Comparison of ENCODE assay signal across 8 cellular contexts in genomic region chr19:47112664-47113445, GRCh38. TPM values are rescaled to one million over a fixed set of nuclear protein-coding genes. Genes with fewer than 3 reads are reported as not detected.
DNase-seq lines count a peak whose midpoint lies in the region; ATAC-seq and TF ChIP-seq lines count a peak whose summit lies in the region.

No MANE protein-coding gene starts in this region.

- peaks cover 43% of the 10 kb centered on the region for H3F3A ChIP-seq in PC-9 (ENCODE audit: insufficient read depth, low read depth)

- H3K9me3 ChIP-seq in PC-9 (ENCODE audit: insufficient read depth, low read depth), result no peaks in the 10 kb centered on the region
- no peaks in the 10 kb centered on the region for H3K9me3 ChIP-seq in mucosa of rectum (ENCODE audit: control insufficient read depth in 2 of 2, low read length in 2 of 2)

- BruUV-seq in PC-9 (replicated peaks; lab: Mats Ljungman, UMichigan), result no TSS peak

- no peaks in the 10 kb centered on the region for H3K9me3 Mint-ChIP-seq in activated T-cell treated with anti-CD3 and anti-CD28 coated beads, Interleukin-2, amount 50 U/mL, for 4 hours

- H3K27ac ChIP-seq in PC-9 (peak overlapping the region; percentile 98), mucosa of rectum (ENCODE audit: low read depth in 2 of 2, low read length in 2 of 2) (peak overlapping the region; percentile 100)

- H3K36me3 ChIP-seq in PC-9 (ENCODE audit: low read depth) (peaks cover 15% of the 10 kb centered on the region), mucosa of rectum (ENCODE audit: control insufficient read depth in 2 of 2, insufficient read depth in 2 of 2, low read length in 2 of 2) (no peaks in the 10 kb centered on the region)

- in situ Hi-C loops in KBM-7 (cut with MboI; ENCODE audit: low pct_unique_long_range_greater_than_20kb, low sequenced_read_pairs), result no loop called here

- CTCF ChIA-PET in PC-9 (lab: Charles Lee), result interaction anchor here (1.3 to 1.4 kb wide), 3 partner anchors 18 to 131 kb away, joined by 3 to 7 read pairs (median 3); partner anchors contain the start of gene SAE1

- H3K9ac ChIP-seq in mucosa of rectum (ENCODE audit: low read depth in 1 of 2, low read length in 2 of 2), result peak overlapping the region; percentile 98 to 100

- DNase-seq in DMS53 treated with DMSO at 0.1 percent for 48 hours (lab: John Stamatoyannopoulos, UW; ENCODE audit: unreplicated experiment) (peak; percentile 97), KBM-7 (peak; percentile 100), PC-9 (peak; percentile 98 to 100), erythroblast (lab: John Stamatoyannopoulos, UW) (peak; percentile 99 to 100)
- peak; percentile 98 for DNase-seq in activated T-cell treated with anti-CD3 and anti-CD28 coated beads, Interleukin-2, amount 50 U/mL, for 4 hours
- peak; percentile 93 to 99 for DNase-seq in stimulated activated CD8-positive, alpha-beta memory T cell treated with anti-CD3 and anti-CD28 coated beads, Interleukin-4, amount 100 ng/mL, for 4 hours (ENCODE audit: low read depth in 2 of 2, low spot score in 1 of 2)

- no peaks in the 10 kb centered on the region for H3K27me3 Mint-ChIP-seq in activated T-cell treated with anti-CD3 and anti-CD28 coated beads, Interleukin-2, amount 50 U/mL, for 4 hours (ENCODE audit: low read depth)

- no peaks in the 10 kb centered on the region for H4K20me1 ChIP-seq in PC-9 (ENCODE audit: insufficient read depth)

- no peak; the same call in 1 of the 2 replicates for TF ChIP-seq CTCF in PC-9 (conservative IDR thresholded peaks at IDR 0.05)

- peak; percentile 81 for ATAC-seq in GM21723 (IDR thresholded peaks at IDR 0.05; ENCODE audit: unreplicated experiment)
- peak; percentile 83 to 86 for ATAC-seq in activated T-cell treated with anti-CD3 and anti-CD28 coated beads, Interleukin-2, amount 50 U/mL, for 4 hours

- H3K9me2 ChIP-seq in PC-9 (ENCODE audit: insufficient read depth), result no peaks in the 10 kb centered on the region

- H3K4me1 Mint-ChIP-seq in activated T-cell treated with anti-CD3 and anti-CD28 coated beads, Interleukin-2, amount 50 U/mL, for 4 hours (ENCODE audit: low read depth), result peaks cover 33% of the 10 kb centered on the region

- H3K4me1 ChIP-seq in PC-9 (replicated peaks; ENCODE audit: insufficient read depth) (peaks cover 35% of the 10 kb centered on the region), mucosa of rectum (ENCODE audit: control insufficient read depth in 2 of 2, insufficient read depth in 2 of 2, low read length in 2 of 2) (peaks cover 22 to 24% of the 10 kb centered on the region in 2 donors)

- H3K27me3 ChIP-seq in PC-9 (ENCODE audit: insufficient read depth, low read depth), result no peaks in the 10 kb centered on the region
- no peaks in the 10 kb centered on the region for H3K27me3 ChIP-seq in mucosa of rectum (ENCODE audit: control insufficient read depth in 2 of 2, insufficient read depth in 2 of 2, low read length in 2 of 2)

- TF ChIP-seq POLR2A in erythroblast (IDR thresholded peaks at IDR 0.05; ENCODE audit: low read length), result no peak

- peak overlapping the region; percentile 95 for H3K4me3 Mint-ChIP-seq in activated T-cell treated with anti-CD3 and anti-CD28 coated beads, Interleukin-2, amount 50 U/mL, for 4 hours

- intact Hi-C loops in PC-9 (cut with micrococcal nuclease; ENCODE audit: unreplicated experiment), result loop anchor here (1.0 kb wide), 2 partner anchors 9 to 17 kb away; no protein-coding TSS in a partner anchor

- H3K36me3 Mint-ChIP-seq in activated T-cell treated with anti-CD3 and anti-CD28 coated beads, Interleukin-2, amount 50 U/mL, for 4 hours (ENCODE audit: insufficient read depth), result peaks cover 18% of the 10 kb centered on the region

- H3K4me2 ChIP-seq in PC-9, result peak overlapping the region; percentile 86

- POLR2A ChIA-PET in PC-9 (lab: Charles Lee; ENCODE audit: unreplicated experiment), result interaction anchor here (0.5 to 1.0 kb wide), 21 partner anchors 9 to 1456 kb away, joined by 3 to 19 read pairs (median 5); no protein-coding TSS in a partner anchor

- H2AFZ ChIP-seq in PC-9, result peak overlapping the region; percentile 74

- H3K4me3 ChIP-seq in PC-9, result peak overlapping the region; percentile 71
- peak overlapping the region; percentile 87 to 88 for H3K4me3 ChIP-seq in mucosa of rectum (ENCODE audit: low read length in 2 of 2)

- peaks cover 48% of the 10 kb centered on the region for H3K79me2 ChIP-seq in PC-9 (ENCODE audit: low read depth)

RNA-seq across cellular contexts. Expression of gene ZC3H4, which starts 0.7 kb away (rescaled TPM):
- total RNA-seq in PC-9 (2021), result 41.6 and 51.9 TPM in 2 replicates
- total RNA-seq in activated T-cell treated with anti-CD3 and anti-CD28 coated beads, Interleukin-2, amount 50 U/mL, for 4 hours, result 10 to 100 TPM; 77.7 to 91.6 (median 90.4) TPM

RNA-seq across cellular contexts. Expression of gene SAE1, which starts 17.8 kb away (rescaled TPM):
- total RNA-seq in PC-9 (2021), result 133 and 148 TPM in 2 replicates
- total RNA-seq in activated T-cell treated with anti-CD3 and anti-CD28 coated beads, Interleukin-2, amount 50 U/mL, for 4 hours, result 100 to 1,000 TPM in 1 of 3 donors, 10 to 100 TPM in 2; 90.0 to 112 (median 99.3) TPM

Comparison
In these comparisons a context has a peak if more than half of its experiments do, and no peak if none do; other contexts are left out.
1. Peak in every context shown above with its lines: DNase-seq, ATAC-seq, H3K4me3 ChIP-seq and H3K27ac ChIP-seq.